21 cellular contexts compared by ENCODE assay signal in the genomic region with DNA sequence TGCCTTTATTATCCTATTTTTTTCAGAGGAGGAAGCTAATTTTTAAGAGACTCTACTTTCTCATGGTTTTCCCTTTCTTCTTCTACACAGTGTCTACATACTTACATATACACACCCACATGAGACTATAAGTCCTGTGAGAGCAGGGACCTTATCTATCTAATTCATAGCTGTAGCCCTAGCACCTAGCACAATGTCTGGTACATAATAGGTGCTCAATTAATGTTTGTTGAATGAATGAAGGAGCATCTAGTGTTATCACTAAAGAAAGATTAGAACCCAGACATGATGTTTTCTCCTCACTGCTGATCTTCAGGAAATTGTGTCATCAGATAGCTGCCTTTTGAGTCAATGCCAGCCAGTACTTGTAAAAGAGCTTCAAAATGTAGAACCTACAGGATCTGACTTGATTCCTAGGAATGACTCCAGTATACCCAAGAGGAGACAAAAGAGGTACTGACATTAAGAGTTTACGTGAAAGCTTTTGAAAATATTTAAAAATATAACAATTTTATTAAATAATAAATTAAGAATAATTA. TPM values are rescaled to one million over a fixed set of nuclear protein-coding genes. Genes with fewer than 3 reads are reported as not detected.
"Had no signal": no experiment of that assay in that cellular context is flagged by ENCODE, and none has a peak within 500 bp of the region (broad histone marks: within the 10 kb centered on the region; RNA-seq: fewer than 3 reads in every experiment).

No MANE protein-coding gene starts in this region.

- H3K27ac Mint-ChIP-seq: activated CD4-positive, alpha-beta T cell treated with anti-CD3 and anti-CD28 coated beads for 36 hours; activated CD8-positive, alpha-beta T cell treated with anti-CD3 and anti-CD28 coated beads for 36 hours; memory B cell; natural killer cell; stimulated activated naive B cell treated with anti-CD40 and anti-IgM and Interleukin-4, amounts not matched to agents 10 μg/mL and 1 μg/mL and 100 μg/mL, for 72 hours; T-cell had no signal

- H3K4me3 ChIP-seq: hepatocyte, left ventricle myocardium inferior, tibial nerve, vagina had no signal

- H3K4me1 Mint-ChIP-seq: activated CD4-positive, alpha-beta T cell treated with anti-CD3 and anti-CD28 coated beads for 36 hours; central memory CD8-positive, alpha-beta T cell; memory B cell; T-cell had no signal

- H3K27me3 ChIP-seq: hepatocyte, vagina had no signal

- H3K9me3 ChIP-seq: left ventricle myocardium inferior, neutrophil, tibial nerve, vagina had no signal

- H3K9me3 Mint-ChIP-seq: activated CD8-positive, alpha-beta T cell treated with anti-CD3 and anti-CD28 coated beads for 36 hours; activated T-cell treated with anti-CD3 and anti-CD28 coated beads, Interleukin-2, amount 50 U/mL, for 4 hours; central memory CD8-positive, alpha-beta T cell; memory B cell; natural killer cell; stimulated activated naive B cell treated with anti-CD40 and anti-IgM and Interleukin-4, amounts not matched to agents 10 μg/mL and 1 μg/mL and 100 μg/mL, for 72 hours; T-cell had no signal

- H3K4me3 Mint-ChIP-seq: activated CD4-positive, alpha-beta T cell treated with anti-CD3 and anti-CD28 coated beads for 36 hours; activated CD8-positive, alpha-beta T cell treated with anti-CD3 and anti-CD28 coated beads for 36 hours; activated T-cell treated with anti-CD3 and anti-CD28 coated beads, Interleukin-2, amount 50 U/mL, for 4 hours; central memory CD8-positive, alpha-beta T cell; memory B cell; natural killer cell; stimulated activated naive B cell treated with anti-CD40 and anti-IgM and Interleukin-4, amounts not matched to agents 10 μg/mL and 1 μg/mL and 100 μg/mL, for 72 hours; T-cell had no signal

- H3K27me3 Mint-ChIP-seq: activated CD4-positive, alpha-beta T cell treated with anti-CD3 and anti-CD28 coated beads for 36 hours; central memory CD8-positive, alpha-beta T cell had no signal

- H3K36me3 ChIP-seq: left ventricle myocardium inferior, tibial nerve, vagina had no signal

- H3K36me3 Mint-ChIP-seq: memory B cell, natural killer cell, T-cell had no signal

- H3K27ac ChIP-seq: hepatocyte, left ventricle myocardium inferior, neutrophil, tibial nerve, vagina had no signal

- H3K4me1 ChIP-seq: left ventricle myocardium inferior, vagina had no signal

- H3K79me2 ChIP-seq: hepatocyte had no signal

- H3K4me2 ChIP-seq: hepatocyte had no signal

- ATAC-seq: activated CD4-positive, alpha-beta T cell treated with anti-CD3 and anti-CD28 coated beads for 36 hours; activated CD8-positive, alpha-beta T cell treated with anti-CD3 and anti-CD28 coated beads for 36 hours; activated T-cell treated with anti-CD3 and anti-CD28 coated beads, Interleukin-2, amount 50 U/mL, for 4 hours; natural killer cell; stimulated activated naive B cell treated with anti-CD40 and anti-IgM and Interleukin-4, amounts not matched to agents 10 μg/mL and 1 μg/mL and 100 μg/mL, for 72 hours; T-cell had no signal

- DNase-seq: activated CD4-positive, alpha-beta T cell treated with anti-CD3 and anti-CD28 coated beads for 36 hours; activated CD8-positive, alpha-beta T cell treated with anti-CD3 and anti-CD28 coated beads for 36 hours; activated effector memory CD4-positive, alpha-beta T cell treated with Interleukin-2 at 50 U/mL for 16 hours; activated naive CD4-positive, alpha-beta T cell treated with anti-CD3 and anti-CD28 coated beads, Interleukin-2, amount 50 U/mL, for 16 hours; activated T-cell treated with anti-CD3 and anti-CD28 coated beads, Interleukin-2, amount 50 U/mL, for 4 hours; cortex of kidney; effector memory CD4-positive, alpha-beta T cell; kidney; left ventricle myocardium inferior; natural killer cell; retina; stimulated activated CD4-positive, alpha-beta T cell treated with anti-CD3 and anti-CD28 coated beads, Interleukin-2, amount 100 ng/mL, for 48 hours; stimulated activated naive B cell treated with anti-CD40 and anti-IgM and Interleukin-4, amounts not matched to agents 10 μg/mL and 1 μg/mL and 100 μg/mL, for 72 hours; T-cell; T-helper 9 cell had no signal

- H2AFZ ChIP-seq: hepatocyte had no signal

RNA-seq across cellular contexts. Expression of gene SCG5, which starts 2.5 kb away (rescaled TPM):
- total RNA-seq: left ventricle myocardium inferior, natural killer cell, T-cell had no signal
